ENCODE assay signal across 11 cellular contexts in the genomic region with DNA sequence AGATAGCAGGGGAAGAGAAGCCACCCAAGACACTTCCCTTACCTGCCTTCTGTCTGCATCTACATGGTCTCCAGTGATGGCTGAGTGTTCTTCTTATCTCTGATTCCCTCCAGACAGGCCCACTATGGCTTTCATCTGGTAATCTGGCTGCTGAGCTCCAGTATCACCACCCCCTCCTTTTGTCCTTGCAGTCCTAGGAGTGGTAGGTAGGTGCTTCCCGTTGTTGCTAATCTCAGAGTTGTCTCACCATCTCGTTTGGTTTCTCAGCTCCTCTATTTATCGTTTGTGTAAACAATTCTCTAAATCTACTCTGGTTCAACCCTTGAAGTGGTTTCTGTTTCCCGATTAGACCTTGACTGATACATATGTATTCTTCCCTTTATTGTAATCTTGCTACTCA.
"Had no signal": no experiment of that assay in that cellular context is flagged by ENCODE, and none has a peak within 500 bp of the region (broad histone marks: within the 10 kb centered on the region; RNA-seq: fewer than 3 reads in every experiment).

No MANE protein-coding gene starts in this region.

- DNase-seq: activated CD4-positive, alpha-beta T cell treated with anti-CD3 and anti-CD28 coated beads, Interleukin-2, amount 50 U/mL, for 1 hour; activated CD8-positive, alpha-beta memory T cell treated with anti-CD3 and anti-CD28 coated beads for 24 hours; activated naive CD8-positive, alpha-beta T cell treated with anti-CD3 and anti-CD28 coated beads for 36 hours; left ventricle myocardium superior; nephron progenitor cell; occipital lobe; small intestine; stimulated activated naive CD8-positive, alpha-beta T cell treated with anti-CD3 and anti-CD28 coated beads, Interleukin-15, Interleukin-2, amounts not matched to agents 100 U/mL and 50 U/mL, for 24 hours had no signal

- H3K4me1 Mint-ChIP-seq: activated naive CD8-positive, alpha-beta T cell treated with anti-CD3 and anti-CD28 coated beads for 36 hours had no signal

- H3K4me3 ChIP-seq: thoracic aorta had no signal

- H3K27ac ChIP-seq: thoracic aorta had no signal

- H3K9me3 Mint-ChIP-seq: activated naive CD8-positive, alpha-beta T cell treated with anti-CD3 and anti-CD28 coated beads for 36 hours; nephron progenitor cell had no signal

- H3K36me3 ChIP-seq: thoracic aorta had no signal

- H3K36me3 Mint-ChIP-seq: activated naive CD8-positive, alpha-beta T cell treated with anti-CD3 and anti-CD28 coated beads for 36 hours had no signal

- ATAC-seq: stimulated activated naive CD8-positive, alpha-beta T cell treated with anti-CD3 and anti-CD28 coated beads, Interleukin-15, Interleukin-2, amounts not matched to agents 100 U/mL and 50 U/mL, for 24 hours had no signal

- H3K27ac Mint-ChIP-seq: activated naive CD8-positive, alpha-beta T cell treated with anti-CD3 and anti-CD28 coated beads for 36 hours; activated T-helper 1 cell treated with anti-CD3 and anti-CD28 coated beads, Interleukin-12 subunit alpha, Interleukin-12 subunit beta, Interleukin-2, Interleukin-4 antibody, amounts not matched to agents 30 ng/mL and 10 ng/mL and 1 ng/mL, durations not matched to agents 14 hours and 24 hours and 36 hours; nephron progenitor cell; progenitor cell of endocrine pancreas had no signal

- H3K9me3 ChIP-seq: thoracic aorta had no signal

- H3K4me3 Mint-ChIP-seq: activated naive CD8-positive, alpha-beta T cell treated with anti-CD3 and anti-CD28 coated beads for 36 hours; activated T-helper 1 cell treated with anti-CD3 and anti-CD28 coated beads, Interleukin-12 subunit alpha, Interleukin-12 subunit beta, Interleukin-2, Interleukin-4 antibody, amounts not matched to agents 30 ng/mL and 10 ng/mL and 1 ng/mL, durations not matched to agents 14 hours and 24 hours and 36 hours; nephron progenitor cell had no signal

- H3K27me3 Mint-ChIP-seq: progenitor cell of endocrine pancreas had no signal
